Comparison of ENCODE assay signal across 9 cellular contexts in the genomic region with DNA sequence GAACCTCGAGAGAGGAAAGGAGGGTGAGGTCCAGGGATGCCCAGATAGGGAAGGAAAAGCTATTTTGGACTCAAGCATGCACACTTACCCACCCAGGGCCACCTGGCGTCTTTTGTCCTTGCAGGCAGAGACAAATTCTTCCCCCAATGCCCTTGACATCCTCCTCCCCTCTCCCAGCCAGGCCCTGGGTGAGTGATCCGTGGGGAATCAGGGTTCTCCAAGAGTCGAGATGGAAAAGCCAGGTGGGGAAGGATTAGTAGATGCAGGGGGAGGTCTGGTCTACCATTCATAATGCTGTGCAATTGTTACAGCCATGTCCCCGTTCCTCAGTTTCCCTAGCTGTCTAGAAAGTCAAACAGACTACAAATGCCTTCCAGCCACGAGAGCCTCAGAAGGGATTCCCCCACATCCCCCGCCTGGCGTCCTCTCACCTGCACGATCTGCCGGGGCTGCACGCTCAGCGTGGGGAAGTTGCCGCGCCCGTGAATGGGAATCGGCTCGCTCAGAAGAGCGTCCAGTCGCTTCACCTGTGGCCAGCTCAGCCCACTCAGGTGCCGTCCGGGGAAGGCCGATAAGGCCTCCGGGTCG. TPM values are rescaled to one million over a fixed set of nuclear protein-coding genes. Genes with fewer than 3 reads are reported as not detected.
A peak's percentile ranks its signal among the peaks of the same experiment; 100 is the strongest.
DNase-seq lines count a peak whose midpoint lies in the region; ATAC-seq and TF ChIP-seq lines count a peak whose summit lies in the region.
"Had no signal": no experiment of that assay in that cellular context is flagged by ENCODE, and none has a peak within 500 bp of the region (broad histone marks: within the 10 kb centered on the region; RNA-seq: fewer than 3 reads in every experiment).

No MANE protein-coding gene starts in this region.

- H3K27ac Mint-ChIP-seq in mesothelial cell of epicardium: peak overlapping the region; percentile 86

- ATAC-seq in left cardiac atrium: no peak
- no peak for ATAC-seq in upper lobe of right lung
- ATAC-seq in GM19324 (IDR thresholded peaks at IDR 0.05; ENCODE audit: low FRiP score, unreplicated experiment): no peak

- H3K27me3 ChIP-seq in cardiac muscle cell: no peaks in the 10 kb centered on the region
- H3K27me3 ChIP-seq in upper lobe of right lung: no peaks in the 10 kb centered on the region

- H3K4me1 ChIP-seq in cardiac muscle cell (ENCODE audit: low read depth): peaks cover 9% of the 10 kb centered on the region
- H3K4me1 ChIP-seq in upper lobe of right lung: peaks cover 17% of the 10 kb centered on the region

- peak overlapping the region; percentile 77 for H3K27ac ChIP-seq in cardiac muscle cell
- peak overlapping the region; percentile 76 to 92 for H3K27ac ChIP-seq in coronary artery
- peak overlapping the region; percentile 68 for H3K27ac ChIP-seq in upper lobe of right lung

- intact Hi-C loops in left cardiac atrium (cut with DNase I) (no loop called here), upper lobe of right lung (cut with DNase I) (no loop called here)

- no peaks in the 10 kb centered on the region for H3K27me3 Mint-ChIP-seq in mesothelial cell of epicardium (ENCODE audit: low read depth)

- H3K4me1 Mint-ChIP-seq in mesothelial cell of epicardium: peaks cover 43% of the 10 kb centered on the region

- no peaks in the 10 kb centered on the region for H3K9me3 ChIP-seq in cardiac muscle cell (ENCODE audit: low read depth)
- no peaks in the 10 kb centered on the region for H3K9me3 ChIP-seq in upper lobe of right lung

- H3K36me3 Mint-ChIP-seq in mesothelial cell of epicardium: no peaks in the 10 kb centered on the region

- H3K4me3 Mint-ChIP-seq in mesothelial cell of epicardium: peak overlapping the region; percentile 25

- H3K9me3 Mint-ChIP-seq in mesothelial cell of epicardium: no peaks in the 10 kb centered on the region

- H3K4me3 ChIP-seq in cardiac muscle cell (peak overlapping the region; percentile 27), coronary artery (peak overlapping the region; percentile 86), upper lobe of right lung (peak overlapping the region; percentile 60)
- H3K4me3 ChIP-seq: SK-N-MC had no signal

- DNase-seq in cardiac muscle cell (ENCODE audit: low read depth in 1 of 2, low spot score in 1 of 2) (no peak), left cardiac atrium (no peak), coronary artery (ENCODE audit: low spot score) (no peak), mesothelial cell of epicardium (ENCODE audit: low spot score in 2 of 2, unreplicated experiment in 2 of 2) (no peak), upper lobe of right lung (peak; percentile 74), putamen (ENCODE audit: low spot score) (no peak)
- no peak for DNase-seq in activated effector memory CD4-positive, alpha-beta T cell treated with anti-CD3 and anti-CD28 coated beads, Interleukin-2, amount 50 U/mL, for 16 hours

- no peak for TF ChIP-seq CTCF in cardiac muscle cell (IDR thresholded peaks at IDR 0.05; ENCODE audit: low read depth, low read length)
- no peak for TF ChIP-seq CTCF in coronary artery (IDR thresholded peaks at IDR 0.05)
- no peak for TF ChIP-seq CTCF in mesothelial cell of epicardium (IDR thresholded peaks at IDR 0.05; ENCODE audit: unreplicated experiment)
- TF ChIP-seq CTCF in upper lobe of right lung (IDR thresholded peaks at IDR 0.05): no peak

- H3K36me3 ChIP-seq in cardiac muscle cell: no peaks in the 10 kb centered on the region
- H3K36me3 ChIP-seq in upper lobe of right lung: no peaks in the 10 kb centered on the region

RNA-seq across cellular contexts. Expression of a gene that starts 0.6 kb away (rescaled TPM):
- total RNA-seq in cardiac muscle cell (8.8 and 9.4 TPM in 2 replicates), left cardiac atrium (10 to 100 TPM; 17.1 to 29.0 TPM), mesothelial cell of epicardium (3.3 to 4.3 TPM (median 3.4 TPM) in 3 replicates), upper lobe of right lung (29.1 TPM)
- polyA plus RNA-seq in cardiac muscle cell: 6.8 and 8.5 TPM in 2 replicates

RNA-seq across cellular contexts. Expression of a gene that starts 18.6 kb away (rescaled TPM):
- 61.7 and 63.7 TPM in 2 replicates for total RNA-seq in cardiac muscle cell
- polyA plus RNA-seq in cardiac muscle cell: 42.9 and 55.5 TPM in 2 replicates
- total RNA-seq in left cardiac atrium: 10 to 100 TPM; 40.6 to 45.2 TPM
- total RNA-seq in mesothelial cell of epicardium: 27.9 to 29.3 TPM (median 28.7 TPM) in 3 replicates
- total RNA-seq in upper lobe of right lung: 16.2 TPM

RNA-seq across cellular contexts. Expression of a gene that starts 51.8 kb away (rescaled TPM):
- total RNA-seq in cardiac muscle cell: 0.63 and 0.67 TPM in 2 replicates
- 0.35 and 0.37 TPM in 2 replicates for polyA plus RNA-seq in cardiac muscle cell
- under 1 TPM; 0.18 to 0.68 TPM for total RNA-seq in left cardiac atrium
- 11.9 to 12.9 TPM (median 12.7 TPM) in 3 replicates for total RNA-seq in mesothelial cell of epicardium
- 10.5 TPM for total RNA-seq in upper lobe of right lung

Comparison
In these comparisons a context has a peak if more than half of its experiments do, and no peak if none do; other contexts are left out.
1. H3K4me3 ChIP-seq: peak in every context shown above with its lines; median percentile 86 in coronary artery; 60 in upper lobe of right lung; 27 in cardiac muscle cell.